11 cellular contexts compared by ENCODE assay signal in genomic region chr6:97947841-97948240, GRCh38.
DNase-seq lines count a peak whose midpoint lies in the region; ATAC-seq, FAIRE-seq and TF ChIP-seq lines count a peak whose summit lies in the region.
"Had no signal": no experiment of that assay in that cellular context is flagged by ENCODE, and none has a peak within 500 bp of the region (broad histone marks: within the 10 kb centered on the region; RNA-seq: fewer than 3 reads in every experiment).

No MANE protein-coding gene starts in this region.

- ATAC-seq in HG03196 (IDR thresholded peaks at IDR 0.05; ENCODE audit: unreplicated experiment) (no peak), natural killer cell (no peak)

- H3K27me3 Mint-ChIP-seq in astrocyte (ENCODE audit: low read depth, unreplicated experiment) (no peaks in the 10 kb centered on the region), natural killer cell (ENCODE audit: low read depth in 2 of 2) (no peaks in the 10 kb centered on the region)

- H3K9me3 ChIP-seq in astrocyte (ENCODE audit: insufficient read depth, low read depth, low read length) = no peaks in the 10 kb centered on the region
- H3K9me3 ChIP-seq: sigmoid colon had no signal

- H3K36me3 Mint-ChIP-seq in astrocyte (ENCODE audit: low read depth, unreplicated experiment) (no peaks in the 10 kb centered on the region), natural killer cell (no peaks in the 10 kb centered on the region)

- TF ChIP-seq CTCF in astrocyte (IDR thresholded peaks at IDR 0.05; ENCODE audit: insufficient read depth, low read depth, low read length) (no peak), GM10266 (IDR thresholded peaks at IDR 0.05; ENCODE audit: control insufficient read depth, insufficient read depth, low read depth, missing control alignments) (no peak), natural killer cell (IDR thresholded peaks at IDR 0.05) (no peak)

- H3K4me3 Mint-ChIP-seq in astrocyte (ENCODE audit: unreplicated experiment) (no peak overlapping the region), natural killer cell (no peak overlapping the region)

- peak; percentile 55 for FAIRE-seq in astrocyte (lab: Jason Lieb, UNC)

- in situ Hi-C loops in Caki2 (cut with HindIII; ENCODE audit: low pct_unique_long_range_greater_than_20kb, low sequenced_read_pairs) = no loop called here

- no peaks in the 10 kb centered on the region for H3K27me3 ChIP-seq in astrocyte (ENCODE audit: insufficient read depth, low read length)
- H3K27me3 ChIP-seq: sigmoid colon had no signal

- no peaks in the 10 kb centered on the region for H3K4me1 ChIP-seq in astrocyte (ENCODE audit: insufficient read depth, low read length)

- H3K27ac Mint-ChIP-seq in astrocyte (ENCODE audit: unreplicated experiment) = no peak overlapping the region
- H3K27ac Mint-ChIP-seq in natural killer cell = no peak overlapping the region

- H3K4me3 ChIP-seq in astrocyte (ENCODE audit: insufficient read depth, low read depth, low read length) = no peak overlapping the region
- H3K4me3 ChIP-seq: sigmoid colon had no signal

- H3K4me1 Mint-ChIP-seq in astrocyte (ENCODE audit: low read depth, unreplicated experiment) (peaks cover 10% of the 10 kb centered on the region), natural killer cell (no peaks in the 10 kb centered on the region)

- no peak overlapping the region for H2AFZ ChIP-seq in astrocyte (ENCODE audit: low read depth, low read length)

- H3K9me3 Mint-ChIP-seq in astrocyte (ENCODE audit: unreplicated experiment) = no peaks in the 10 kb centered on the region
- peaks cover 2 to 3% of the 10 kb centered on the region in 2 donors for H3K9me3 Mint-ChIP-seq in natural killer cell

- H3K79me2 ChIP-seq in astrocyte (ENCODE audit: insufficient read depth, low read length) = no peaks in the 10 kb centered on the region

- intact Hi-C loops in natural killer cell (cut with micrococcal nuclease) = no loop called here

- peak overlapping the region; percentile 17 for H3K4me2 ChIP-seq in astrocyte (ENCODE audit: low read length)

- H3K27ac ChIP-seq in astrocyte (ENCODE audit: low read depth, low read length) = no peak overlapping the region
- H3K27ac ChIP-seq: HL-60, sigmoid colon had no signal

- H3K9ac ChIP-seq in astrocyte (ENCODE audit: low read length) = no peak overlapping the region

- no peaks in the 10 kb centered on the region for H4K20me1 ChIP-seq in astrocyte (ENCODE audit: insufficient read depth, low read length)

- no peaks in the 10 kb centered on the region for H3K36me3 ChIP-seq in astrocyte (ENCODE audit: insufficient read depth, low read length)
- H3K36me3 ChIP-seq: sigmoid colon had no signal

- DNase-seq in Caki2 (ENCODE audit: low read depth) (peak; percentile 87), NCI-H2107 (lab: John Stamatoyannopoulos, UW) (peak; percentile 36), astrocyte (ENCODE audit: low read depth) (peak; percentile 95), kidney tubule cell (ENCODE audit: low spot score) (peak; percentile 97), GM10266 (ENCODE audit: extremely low spot score) (no peak), MV-4-11 (lab: John Stamatoyannopoulos, UW) (no peak), natural killer cell (no peak)
- DNase-seq: DMS79 treated with DMSO at 0.1 percent for 48 hours, sigmoid colon had no signal

Comparison
In these comparisons a context has a peak if more than half of its experiments do, and no peak if none do; other contexts are left out.
1. DNase-seq: peak in Caki2 (single experiment), NCI-H2107 (single experiment), astrocyte (single experiment) and kidney tubule cell (single experiment); none in GM10266 (single experiment), MV-4-11 (single experiment) and natural killer cell (single experiment).